In genomic region chr1:42938596-42939184, GRCh38 we compare ENCODE assay signal across 10 cellular contexts. TPM values are rescaled to one million over a fixed set of nuclear protein-coding genes. Genes with fewer than 3 reads are reported as not detected.
DNase-seq lines count a peak whose midpoint lies in the region; ATAC-seq and TF ChIP-seq lines count a peak whose summit lies in the region.
"Had no signal": no experiment of that assay in that cellular context is flagged by ENCODE, and none has a peak within 500 bp of the region (broad histone marks: within the 10 kb centered on the region; RNA-seq: fewer than 3 reads in every experiment).

No MANE protein-coding gene starts in this region.

- no peak for TF ChIP-seq EP300 in transverse colon (IDR thresholded peaks at IDR 0.05; ENCODE audit: low read depth)

- CTCF ChIA-PET in activated naive CD4-positive, alpha-beta T cell treated with anti-CD3 and anti-CD28 coated beads for 36 hours (lab: Charles Lee), result interaction anchor here (2.0 kb wide), 1 partner anchor 16 kb away, joined by 5 read pairs; no protein-coding TSS in a partner anchor
- CTCF ChIA-PET in activated CD8-positive, alpha-beta T cell treated with anti-CD3 and anti-CD28 coated beads, Interleukin-2, amount 10 ng/mL, durations not matched to agents 7 days and 5 days (lab: Charles Lee), result interaction anchor here (1.0 to 3.1 kb wide), 6 partner anchors 13 to 135 kb away, joined by 3 to 21 read pairs (median 4); no protein-coding TSS in a partner anchor

- WGBS in transverse colon (ENCODE audit: low coverage in 1 of 2), 2 donors, result 85 to 100% methylated on average over 3 to 9 of the region's 9 CpGs

- no peaks in the 10 kb centered on the region for H3K27me3 Mint-ChIP-seq in activated naive CD4-positive, alpha-beta T cell treated with anti-CD3 and anti-CD28 coated beads for 36 hours (ENCODE audit: low read depth)
- no peaks in the 10 kb centered on the region for H3K27me3 Mint-ChIP-seq in activated CD8-positive, alpha-beta T cell treated with anti-CD3 and anti-CD28 coated beads, Interleukin-2, amount 10 ng/mL, durations not matched to agents 7 days and 5 days (ENCODE audit: low read depth)

- POLR2A ChIA-PET in activated CD8-positive, alpha-beta T cell treated with anti-CD3 and anti-CD28 coated beads, Interleukin-2, amount 10 ng/mL, durations not matched to agents 7 days and 5 days (lab: Charles Lee), result interaction anchor here (1.4 kb wide), 1 partner anchor 14 kb away, joined by 4 read pairs; no protein-coding TSS in a partner anchor

- H3K27ac ChIP-seq in lower lobe of right lung (peak overlapping the region; percentile 25), transverse colon (peak overlapping the region; percentile 76 to 92 (median 86))

- in situ Hi-C loops in transverse colon (cut with MboI; ENCODE audit: low pct_ligation_motif_present in 1 of 4, low pct_unique_long_range_greater_than_20kb in 1 of 4, low sequenced_read_pairs in 3 of 4), result no loop called here

- no peak overlapping the region for H3K4me3 Mint-ChIP-seq in activated naive CD4-positive, alpha-beta T cell treated with anti-CD3 and anti-CD28 coated beads for 36 hours
- H3K4me3 Mint-ChIP-seq in activated CD8-positive, alpha-beta T cell treated with anti-CD3 and anti-CD28 coated beads, Interleukin-2, amount 10 ng/mL, durations not matched to agents 7 days and 5 days, result peak overlapping the region; percentile 52

- H3K36me3 ChIP-seq in lower lobe of right lung (no peaks in the 10 kb centered on the region), transverse colon (no peaks in the 10 kb centered on the region)

- no peak for TF ChIP-seq CTCF in lower lobe of right lung (IDR thresholded peaks at IDR 0.05)
- TF ChIP-seq CTCF in transverse colon (IDR thresholded peaks at IDR 0.05), result no peak

- TF ChIP-seq POLR2A in transverse colon (IDR thresholded peaks at IDR 0.05), result no peak

- ATAC-seq in activated CD8-positive, alpha-beta T cell treated with anti-CD3 and anti-CD28 coated beads, Interleukin-2, amount 10 ng/mL, durations not matched to agents 7 days and 5 days, result peak; percentile 9
- no peak for ATAC-seq in lower lobe of right lung
- ATAC-seq in GM21526 (IDR thresholded peaks at IDR 0.05; ENCODE audit: low FRiP score, unreplicated experiment), result no peak

- H3K4me3 ChIP-seq in lower lobe of right lung, result no peak overlapping the region
- H3K4me3 ChIP-seq in transverse colon, result no peak overlapping the region

- H3K9me3 ChIP-seq in lower lobe of right lung, result no peaks in the 10 kb centered on the region
- no peaks in the 10 kb centered on the region for H3K9me3 ChIP-seq in transverse colon

- peaks cover 62% of the 10 kb centered on the region for H3K36me3 Mint-ChIP-seq in activated naive CD4-positive, alpha-beta T cell treated with anti-CD3 and anti-CD28 coated beads for 36 hours (ENCODE audit: low read depth)
- H3K36me3 Mint-ChIP-seq in activated CD8-positive, alpha-beta T cell treated with anti-CD3 and anti-CD28 coated beads, Interleukin-2, amount 10 ng/mL, durations not matched to agents 7 days and 5 days (ENCODE audit: low read depth), result peaks cover 83% of the 10 kb centered on the region

- no peaks in the 10 kb centered on the region for H3K9me3 Mint-ChIP-seq in activated naive CD4-positive, alpha-beta T cell treated with anti-CD3 and anti-CD28 coated beads for 36 hours
- no peaks in the 10 kb centered on the region for H3K9me3 Mint-ChIP-seq in activated CD8-positive, alpha-beta T cell treated with anti-CD3 and anti-CD28 coated beads, Interleukin-2, amount 10 ng/mL, durations not matched to agents 7 days and 5 days (ENCODE audit: insufficient read depth)

- H3K27me3 ChIP-seq in lower lobe of right lung (ENCODE audit: low read depth) (no peaks in the 10 kb centered on the region), transverse colon (no peaks in the 10 kb centered on the region)

- peaks cover 99% of the 10 kb centered on the region for H3K4me1 ChIP-seq in lower lobe of right lung
- peaks cover 53 to 87% (median 83%) of the 10 kb centered on the region in 4 donors for H3K4me1 ChIP-seq in transverse colon

- peaks cover 95% of the 10 kb centered on the region for H3K4me1 Mint-ChIP-seq in activated naive CD4-positive, alpha-beta T cell treated with anti-CD3 and anti-CD28 coated beads for 36 hours (ENCODE audit: low read depth)
- H3K4me1 Mint-ChIP-seq in activated CD8-positive, alpha-beta T cell treated with anti-CD3 and anti-CD28 coated beads, Interleukin-2, amount 10 ng/mL, durations not matched to agents 7 days and 5 days (ENCODE audit: low read depth), result peaks cover 98% of the 10 kb centered on the region

- no peak for DNase-seq in activated naive CD4-positive, alpha-beta T cell treated with anti-CD3 and anti-CD28 coated beads for 36 hours
- no peak for DNase-seq in activated naive CD4-positive, alpha-beta T cell (lab: John Stamatoyannopoulos, UW)
- DNase-seq in activated CD8-positive, alpha-beta T cell treated with anti-CD3 and anti-CD28 coated beads, Interleukin-2, amount 10 ng/mL, durations not matched to agents 7 days and 5 days, result no peak
- DNase-seq in lower lobe of right lung, result peak; percentile 45
- DNase-seq in transverse colon, result no peak
- DNase-seq in NCI-H524 (lab: John Stamatoyannopoulos, UW), result no peak
- DNase-seq in NCI-H2196 treated with DMSO at 0.1 percent for 48 hours (lab: John Stamatoyannopoulos, UW; ENCODE audit: unreplicated experiment), result no peak
- DNase-seq: anterior cingulate cortex, foreskin fibroblast had no signal

- H3K27ac Mint-ChIP-seq in activated naive CD4-positive, alpha-beta T cell treated with anti-CD3 and anti-CD28 coated beads for 36 hours, result peak overlapping the region; percentile 75
- H3K27ac Mint-ChIP-seq in activated CD8-positive, alpha-beta T cell treated with anti-CD3 and anti-CD28 coated beads, Interleukin-2, amount 10 ng/mL, durations not matched to agents 7 days and 5 days, result peak overlapping the region; percentile 97

- intact Hi-C loops in activated naive CD4-positive, alpha-beta T cell treated with anti-CD3 and anti-CD28 coated beads for 36 hours (cut with micrococcal nuclease), result no loop called here
- intact Hi-C loops in lower lobe of right lung (cut with DNase I) (no loop called here), transverse colon (cut with DNase I; ENCODE audit: low total_unique reads) (no loop called here)

RNA-seq across cellular contexts. Expression of gene SLC2A1, which starts 20.0 kb away (rescaled TPM):
- 10 to 100 TPM; 21.2 to 22.7 TPM for total RNA-seq in activated naive CD4-positive, alpha-beta T cell treated with anti-CD3 and anti-CD28 coated beads for 36 hours
- total RNA-seq in activated CD8-positive, alpha-beta T cell treated with anti-CD3 and anti-CD28 coated beads, Interleukin-2, amount 10 ng/mL, durations not matched to agents 7 days and 5 days, result 100 to 1,000 TPM; 113 to 123 TPM
- total RNA-seq in lower lobe of right lung, result 10.6 TPM
- 10 to 100 TPM; 37.2 to 98.9 (median 69.1) TPM for total RNA-seq in transverse colon
